Comparison of ENCODE assay signal across 8 cellular contexts in genomic region chr14:31229638-31230229, GRCh38. TPM values are rescaled to one million over a fixed set of nuclear protein-coding genes. Genes with fewer than 3 reads are reported as not detected.
DNase-seq lines count a peak whose midpoint lies in the region; ATAC-seq and FAIRE-seq lines count a peak whose summit lies in the region.

No MANE protein-coding gene starts in this region.

- H3K4me3 ChIP-seq in esophagus (ENCODE audit: low read depth in 1 of 2, low read length in 2 of 2), result no peak overlapping the region
- H3K4me3 ChIP-seq in naive thymus-derived CD4-positive, alpha-beta T cell (ENCODE audit: low read length), result no peak overlapping the region

- H3K4me1 Mint-ChIP-seq in naive thymus-derived CD4-positive, alpha-beta T cell, result no peaks in the 10 kb centered on the region

- peaks cover 0 to 9% (median 0%) of the 10 kb centered on the region in 5 donors for H3K27me3 Mint-ChIP-seq in naive thymus-derived CD4-positive, alpha-beta T cell

- H3K36me3 ChIP-seq in esophagus (ENCODE audit: control insufficient read depth in 2 of 2, insufficient read depth in 2 of 2, low read length in 1 of 2), result no peaks in the 10 kb centered on the region
- no peaks in the 10 kb centered on the region for H3K36me3 ChIP-seq in naive thymus-derived CD4-positive, alpha-beta T cell (ENCODE audit: control insufficient read depth in 2 of 3, insufficient read depth in 3 of 3, low read length in 3 of 3)

- 20 to 25% methylated on average over 9 of the region's 9 CpGs for WGBS in esophagus, 2 donors

- CTCF ChIA-PET in naive thymus-derived CD4-positive, alpha-beta T cell (lab: Charles Lee), result interaction anchor here (0.7 kb wide), 1 partner anchor 12 kb away, joined by 3 read pairs; no protein-coding TSS in a partner anchor

- no peaks in the 10 kb centered on the region for H3K27me3 ChIP-seq in esophagus (ENCODE audit: control insufficient read depth in 1 of 2, insufficient read depth in 2 of 2, low read length in 2 of 2)
- no peaks in the 10 kb centered on the region for H3K27me3 ChIP-seq in naive thymus-derived CD4-positive, alpha-beta T cell (ENCODE audit: control insufficient read depth in 2 of 2, insufficient read depth in 2 of 2, low read length in 2 of 2)

- H3K36me3 Mint-ChIP-seq in naive thymus-derived CD4-positive, alpha-beta T cell, result no peaks in the 10 kb centered on the region

- H3K27ac ChIP-seq in esophagus (ENCODE audit: low read depth in 2 of 2, low read length in 1 of 2), result peak overlapping the region; percentile 64 to 74
- no peak overlapping the region for H3K27ac ChIP-seq in naive thymus-derived CD4-positive, alpha-beta T cell (ENCODE audit: low read depth, low read length)

- peak; percentile 11 for DNase-seq in NK-92 treated with Interleukin-12 subunit alpha and Interleukin-12 subunit beta, amount 100 ng/mL, for 24 hours (lab: John Stamatoyannopoulos, UW)
- DNase-seq in NK-92 (lab: John Stamatoyannopoulos, UW; ENCODE audit: unreplicated experiment), result no peak
- peak; percentile 70 for DNase-seq in RCC 7860 (ENCODE audit: low spot score)
- DNase-seq in naive thymus-derived CD4-positive, alpha-beta T cell, result no peak

- intact Hi-C loops in naive thymus-derived CD4-positive, alpha-beta T cell (cut with micrococcal nuclease), result no loop called here

- H3K4me3 Mint-ChIP-seq in naive thymus-derived CD4-positive, alpha-beta T cell, result no peak overlapping the region

- ATAC-seq in naive thymus-derived CD4-positive, alpha-beta T cell, result peak; percentile 86
- ATAC-seq in GM21360 (IDR thresholded peaks at IDR 0.05; ENCODE audit: unreplicated experiment) (no peak), GM21367 (IDR thresholded peaks at IDR 0.05; ENCODE audit: unreplicated experiment) (no peak), HG02884 (IDR thresholded peaks at IDR 0.05; ENCODE audit: unreplicated experiment) (no peak)

- peak; percentile 68 for FAIRE-seq in RCC 7860 (lab: Jason Lieb, UNC)

- H3K9me3 Mint-ChIP-seq in naive thymus-derived CD4-positive, alpha-beta T cell, result peaks cover 0 to 6% (median 0%) of the 10 kb centered on the region in 11 donors

- POLR2A ChIA-PET in naive thymus-derived CD4-positive, alpha-beta T cell (lab: Charles Lee), result no interaction called here

- H3K27ac Mint-ChIP-seq in naive thymus-derived CD4-positive, alpha-beta T cell, result no peak overlapping the region

- H3K9me3 ChIP-seq in esophagus (ENCODE audit: control insufficient read depth in 2 of 2, insufficient read depth in 1 of 2, low read depth in 1 of 2, low read length in 1 of 2), result no peaks in the 10 kb centered on the region
- H3K9me3 ChIP-seq in naive thymus-derived CD4-positive, alpha-beta T cell (ENCODE audit: control insufficient read depth in 2 of 3, low read length in 3 of 3), result no peaks in the 10 kb centered on the region

- H3K4me1 ChIP-seq in esophagus (ENCODE audit: control insufficient read depth in 2 of 2, insufficient read depth in 2 of 2, low read length in 1 of 2), result no peaks in the 10 kb centered on the region
- H3K4me1 ChIP-seq in naive thymus-derived CD4-positive, alpha-beta T cell (ENCODE audit: control insufficient read depth in 2 of 2, insufficient read depth in 2 of 2, low read length in 2 of 2), result no peaks in the 10 kb centered on the region

RNA-seq across cellular contexts. Expression of gene HECTD1, which starts 22.1 kb away (rescaled TPM):
- 100 to 1,000 TPM in 1 of 2 donors, 10 to 100 TPM in 1; 90.0 to 140 TPM for polyA plus RNA-seq in esophagus
- 100 to 1,000 TPM; 115 to 163 (median 158) TPM for total RNA-seq in naive thymus-derived CD4-positive, alpha-beta T cell
- 10 to 100 TPM; 25.5 to 33.9 TPM for polyA plus RNA-seq in naive thymus-derived CD4-positive, alpha-beta T cell

Comparison
In these comparisons a context has a peak if more than half of its experiments do, and no peak if none do; other contexts are left out.
1. DNase-seq: peak in NK-92 treated with Interleukin-12 subunit alpha and Interleukin-12 subunit beta, amount 100 ng/mL, for 24 hours (single experiment) and RCC 7860 (single experiment); none in NK-92 (single experiment) and naive thymus-derived CD4-positive, alpha-beta T cell (0 of 9).